In genomic region chr3:72624656-72625055, GRCh38 we compare ENCODE assay signal across 13 cellular contexts.
"Had no signal": no experiment of that assay in that cellular context is flagged by ENCODE, and none has a peak within 500 bp of the region (broad histone marks: within the 10 kb centered on the region; RNA-seq: fewer than 3 reads in every experiment).

No MANE protein-coding gene starts in this region.

- H3K4me3 Mint-ChIP-seq: effector memory CD8-positive, alpha-beta T cell; naive thymus-derived CD8-positive, alpha-beta T cell; type B pancreatic cell had no signal

- H3K4me3 ChIP-seq: hepatocyte, mucosa of descending colon, sigmoid colon, skin epidermis had no signal

- H3K36me3 ChIP-seq: neutrophil, sigmoid colon had no signal

- H3K79me2 ChIP-seq: hepatocyte had no signal

- H2AFZ ChIP-seq: hepatocyte had no signal

- ATAC-seq: effector memory CD8-positive, alpha-beta T cell; left colon; mucosa of descending colon; naive thymus-derived CD8-positive, alpha-beta T cell had no signal

- H3K27me3 ChIP-seq: hepatocyte, neutrophil, sigmoid colon had no signal

- H3K27ac ChIP-seq: sigmoid colon had no signal

- DNase-seq: cortex of kidney; effector memory CD8-positive, alpha-beta T cell; foreskin melanocyte; head of caudate nucleus; left colon; mucosa of descending colon; naive thymus-derived CD8-positive, alpha-beta T cell; sigmoid colon; stimulated activated naive CD4-positive, alpha-beta T cell had no signal

- H3K9me3 ChIP-seq: mucosa of descending colon, neutrophil, sigmoid colon had no signal

- H3K36me3 Mint-ChIP-seq: type B pancreatic cell had no signal

- H3K4me2 ChIP-seq: hepatocyte had no signal

- H3K4me1 ChIP-seq: sigmoid colon had no signal

- H3K27ac Mint-ChIP-seq: effector memory CD8-positive, alpha-beta T cell had no signal

- H3K27me3 Mint-ChIP-seq: type B pancreatic cell had no signal

- H3K9me3 Mint-ChIP-seq: type B pancreatic cell had no signal
